In genomic region chr5:103894882-103895281, GRCh38 we compare ENCODE assay signal across 12 cellular contexts.
DNase-seq lines count a peak whose midpoint lies in the region; ATAC-seq and TF ChIP-seq lines count a peak whose summit lies in the region.
"Had no signal": no experiment of that assay in that cellular context is flagged by ENCODE, and none has a peak within 500 bp of the region (broad histone marks: within the 10 kb centered on the region; RNA-seq: fewer than 3 reads in every experiment).

No MANE protein-coding gene starts in this region.

- H3K36me3 ChIP-seq in naive thymus-derived CD4-positive, alpha-beta T cell (ENCODE audit: control insufficient read depth in 2 of 3, insufficient read depth in 3 of 3, low read length in 3 of 3) = no peaks in the 10 kb centered on the region
- H3K36me3 ChIP-seq in sigmoid colon = no peaks in the 10 kb centered on the region
- H3K36me3 ChIP-seq: tibial artery had no signal

- peaks cover 7% of the 10 kb centered on the region for H3K36me3 Mint-ChIP-seq in nephron progenitor cell (ENCODE audit: low read depth)
- peaks cover 0 to 4% (median 0%) of the 10 kb centered on the region in 5 donors for H3K36me3 Mint-ChIP-seq in naive thymus-derived CD4-positive, alpha-beta T cell

- H3K27ac Mint-ChIP-seq in nephron progenitor cell = peak overlapping the region; percentile 61
- no peak overlapping the region for H3K27ac Mint-ChIP-seq in naive thymus-derived CD4-positive, alpha-beta T cell

- H3K4me3 Mint-ChIP-seq in nephron progenitor cell = no peak overlapping the region
- no peak overlapping the region for H3K4me3 Mint-ChIP-seq in naive thymus-derived CD4-positive, alpha-beta T cell

- intact Hi-C loops in naive thymus-derived CD4-positive, alpha-beta T cell (cut with micrococcal nuclease) = no loop called here
- intact Hi-C loops in sigmoid colon (cut with DNase I) = no loop called here

- no peak for ATAC-seq in naive thymus-derived CD4-positive, alpha-beta T cell
- no peak for ATAC-seq in GM19463 (IDR thresholded peaks at IDR 0.05; ENCODE audit: unreplicated experiment)
- ATAC-seq: left lobe of liver had no signal

- no peaks in the 10 kb centered on the region for H3K27me3 Mint-ChIP-seq in nephron progenitor cell (ENCODE audit: low read depth, poor library complexity)
- no peaks in the 10 kb centered on the region for H3K27me3 Mint-ChIP-seq in naive thymus-derived CD4-positive, alpha-beta T cell

- TF ChIP-seq CTCF in nephron progenitor cell (IDR thresholded peaks at IDR 0.05) = no peak
- no peak for TF ChIP-seq CTCF in sigmoid colon (IDR thresholded peaks at IDR 0.05)

- no peak for TF ChIP-seq EP300 in sigmoid colon (IDR thresholded peaks at IDR 0.05)

- POLR2A ChIA-PET in naive thymus-derived CD4-positive, alpha-beta T cell (lab: Charles Lee) = no interaction called here

- peaks cover 8% of the 10 kb centered on the region for H3K9me3 Mint-ChIP-seq in nephron progenitor cell
- peaks cover 0 to 19% (median 5%) of the 10 kb centered on the region in 11 donors for H3K9me3 Mint-ChIP-seq in naive thymus-derived CD4-positive, alpha-beta T cell

- no peak overlapping the region for H3K4me3 ChIP-seq in naive thymus-derived CD4-positive, alpha-beta T cell (ENCODE audit: low read length)
- H3K4me3 ChIP-seq in sigmoid colon = no peak overlapping the region
- H3K4me3 ChIP-seq: tibial artery had no signal

- no peak for TF ChIP-seq POLR2A in sigmoid colon (IDR thresholded peaks at IDR 0.05)

- CTCF ChIA-PET in naive thymus-derived CD4-positive, alpha-beta T cell (lab: Charles Lee) = no interaction called here

- H3K9me3 ChIP-seq in naive thymus-derived CD4-positive, alpha-beta T cell (ENCODE audit: control insufficient read depth in 2 of 3, low read length in 3 of 3) = no peaks in the 10 kb centered on the region
- no peaks in the 10 kb centered on the region for H3K9me3 ChIP-seq in sigmoid colon
- H3K9me3 ChIP-seq: tibial artery had no signal

- H3K4me1 ChIP-seq in naive thymus-derived CD4-positive, alpha-beta T cell (ENCODE audit: control insufficient read depth in 2 of 2, insufficient read depth in 2 of 2, low read length in 2 of 2) = no peaks in the 10 kb centered on the region
- H3K4me1 ChIP-seq in sigmoid colon = no peaks in the 10 kb centered on the region
- H3K4me1 ChIP-seq: tibial artery had no signal

- peak; percentile 11 for DNase-seq in COLO829 (ENCODE audit: low spot score)
- DNase-seq in NCI-H510A (lab: John Stamatoyannopoulos, UW) = peak; percentile 13
- peak; percentile 26 for DNase-seq in nephron progenitor cell
- DNase-seq in naive thymus-derived CD4-positive, alpha-beta T cell = no peak
- DNase-seq in sigmoid colon = no peak
- DNase-seq in mucosa of gallbladder (ENCODE audit: low spot score) = no peak
- DNase-seq: activated T-cell treated with anti-CD3 and anti-CD28 coated beads, Interleukin-2, amount 50 U/mL, for 48 hours; NCI-H2081; tibial artery had no signal

- H3K27me3 ChIP-seq in naive thymus-derived CD4-positive, alpha-beta T cell (ENCODE audit: control insufficient read depth in 2 of 2, insufficient read depth in 2 of 2, low read length in 2 of 2) = no peaks in the 10 kb centered on the region
- H3K27me3 ChIP-seq in sigmoid colon = no peaks in the 10 kb centered on the region
- H3K27me3 ChIP-seq: tibial artery had no signal

- peak overlapping the region; percentile 62 for H3K27ac ChIP-seq in cingulate gyrus (ENCODE audit: low read depth, low read length)
- H3K27ac ChIP-seq in naive thymus-derived CD4-positive, alpha-beta T cell (ENCODE audit: low read depth, low read length) = no peak overlapping the region
- H3K27ac ChIP-seq in sigmoid colon = no peak overlapping the region
- H3K27ac ChIP-seq: tibial artery had no signal

- H3K4me1 Mint-ChIP-seq in nephron progenitor cell = peaks cover 7% of the 10 kb centered on the region
- H3K4me1 Mint-ChIP-seq in naive thymus-derived CD4-positive, alpha-beta T cell = no peaks in the 10 kb centered on the region

Comparison
In these comparisons a context has a peak if more than half of its experiments do, and no peak if none do; other contexts are left out.
1. DNase-seq: peak in COLO829 (single experiment), NCI-H510A (single experiment) and nephron progenitor cell (single experiment); none in naive thymus-derived CD4-positive, alpha-beta T cell (0 of 9), sigmoid colon (single experiment) and mucosa of gallbladder (single experiment).